8 cellular contexts compared by ENCODE assay signal in genomic region chr5:66828551-66829421, GRCh38.
DNase-seq lines count a peak whose midpoint lies in the region; ATAC-seq and TF ChIP-seq lines count a peak whose summit lies in the region.

No MANE protein-coding gene starts in this region.

- peak; percentile 46 for DNase-seq in glomerular visceral epithelial cell (ENCODE audit: extremely low spot score)
- peak in 1 of 2 donors; percentile 71 for DNase-seq in tibial artery
- DNase-seq in RKO (ENCODE audit: low spot score) = no peak

- H3K27ac ChIP-seq in tibial artery = no peak overlapping the region

- peaks cover 24% of the 10 kb centered on the region for H3K27me3 Mint-ChIP-seq in activated naive CD8-positive, alpha-beta T cell

- no peak for TF ChIP-seq CTCF in tibial artery (IDR thresholded peaks at IDR 0.05)

- intact Hi-C loops in tibial artery (cut with DNase I; ENCODE audit: low total_unique reads) = no loop called here

- peak overlapping the region; percentile 72 for H3K4me3 Mint-ChIP-seq in activated naive CD8-positive, alpha-beta T cell

- no peaks in the 10 kb centered on the region for H3K36me3 ChIP-seq in neuron (ENCODE audit: insufficient read depth, low read length)
- no peaks in the 10 kb centered on the region for H3K36me3 ChIP-seq in tibial artery

- H3K9me3 ChIP-seq in neuron (ENCODE audit: low read length) (no peaks in the 10 kb centered on the region), tibial artery (no peaks in the 10 kb centered on the region)

- H2AFZ ChIP-seq in neuron (ENCODE audit: low read depth, low read length) = peak overlapping the region; percentile 19

- no peaks in the 10 kb centered on the region for H3K36me3 Mint-ChIP-seq in activated naive CD8-positive, alpha-beta T cell

- H3K27ac Mint-ChIP-seq in activated naive CD8-positive, alpha-beta T cell = peak overlapping the region; percentile 52

- no peaks in the 10 kb centered on the region for H3K9me3 Mint-ChIP-seq in activated naive CD8-positive, alpha-beta T cell (ENCODE audit: low read depth)

- peak overlapping the region; percentile 34; the same call in 1 of the 2 replicates for H3K4me3 ChIP-seq in GM08714 (ENCODE audit: low read length)
- H3K4me3 ChIP-seq in neuron (ENCODE audit: low read length) = peak overlapping the region; percentile 28
- H3K4me3 ChIP-seq in tibial artery = peak overlapping the region; percentile 37 to 52

- peak; percentile 78 for ATAC-seq in HG03103 (IDR thresholded peaks at IDR 0.05; ENCODE audit: low read depth, unreplicated experiment)

- H3K27me3 ChIP-seq in neuron (ENCODE audit: insufficient read depth, low read length) = no peaks in the 10 kb centered on the region
- peaks cover 0 to 6% of the 10 kb centered on the region in 2 donors for H3K27me3 ChIP-seq in tibial artery

- H3K4me1 ChIP-seq in neuron (ENCODE audit: insufficient read depth, low read length) = peaks cover 21% of the 10 kb centered on the region
- peaks cover 0 to 17% (median 8%) of the 10 kb centered on the region in 4 donors for H3K4me1 ChIP-seq in tibial artery

- peaks cover 19% of the 10 kb centered on the region for H3K4me1 Mint-ChIP-seq in activated naive CD8-positive, alpha-beta T cell (ENCODE audit: low read depth)

TF ChIP-seq in PFSK-1, 5 proteins besides CTCF, POLR2A, EP300 and RAD21:
- TF ChIP-seq SIN3A (IDR thresholded peaks at IDR 0.05; ENCODE audit: borderline replicate concordance, insufficient read depth, low read length) (peak; percentile 44; the same call in 1 of the 2 replicates), REST (IDR thresholded peaks at IDR 0.05; ENCODE audit: insufficient read depth in 1 of 2, low read depth in 2 of 2, low read length in 2 of 2) (no peak), FOXP2 (optimal IDR thresholded peaks at IDR 0.05; ENCODE audit: borderline replicate concordance, extremely low read depth, extremely low read length, insufficient read depth) (peak; percentile 48), POLR2AphosphoS5 (IDR thresholded peaks at IDR 0.05; ENCODE audit: low read depth, low read length) (no peak), TAF1 (IDR thresholded peaks at IDR 0.05; ENCODE audit: borderline replicate concordance, insufficient read depth, low read length) (peak; percentile 34; the same call in 1 of the 2 replicates)
